16 cellular contexts compared by ENCODE assay signal in genomic region chr2:115427436-115427835, GRCh38.
DNase-seq lines count a peak whose midpoint lies in the region; ATAC-seq lines count a peak whose summit lies in the region.
"Had no signal": no experiment of that assay in that cellular context is flagged by ENCODE, and none has a peak within 500 bp of the region (broad histone marks: within the 10 kb centered on the region; RNA-seq: fewer than 3 reads in every experiment).

No MANE protein-coding gene starts in this region.

- H3K9ac ChIP-seq in NT2/D1 (ENCODE audit: insufficient read length, low read depth) (peak overlapping the region; percentile 11), iPS-20b (ENCODE audit: low read depth, low read length) (peak overlapping the region; percentile 9; the same call in 1 of the 2 replicates)
- H3K9ac ChIP-seq: BLaER1 treated with 17β-estradiol and CSF1 and Interleukin-3, amounts not matched to agents 10 nM and 100 nM had no signal

- H3K27ac ChIP-seq in iPS-20b (ENCODE audit: low read length): no peak overlapping the region
- H3K27ac ChIP-seq: BLaER1 treated with 17β-estradiol and CSF1 and Interleukin-3, amounts not matched to agents 10 nM and 100 nM had no signal

- H3K27me3 ChIP-seq in HAP-1 (ENCODE audit: low read depth) (no peaks in the 10 kb centered on the region), NT2/D1 (ENCODE audit: insufficient read depth, insufficient read length) (no peaks in the 10 kb centered on the region), iPS-20b (ENCODE audit: insufficient read depth, low read length) (no peaks in the 10 kb centered on the region)
- H3K27me3 ChIP-seq: BLaER1 treated with 17β-estradiol and CSF1 and Interleukin-3, amounts not matched to agents 10 nM and 100 nM had no signal

- in situ Hi-C loops in HAP-1 (cut with MboI; ENCODE audit: low sequenced_read_pairs): no loop called here

- H3K9me3 ChIP-seq in HAP-1: no peaks in the 10 kb centered on the region
- H3K9me3 ChIP-seq in NT2/D1 (ENCODE audit: insufficient read depth, low read length): peaks cover 54% of the 10 kb centered on the region
- peaks cover 5% of the 10 kb centered on the region; the same call in 1 of the 2 replicates for H3K9me3 ChIP-seq in iPS-20b (ENCODE audit: insufficient read depth, low read depth, low read length)

- H3K4me3 ChIP-seq in HAP-1 (no peak overlapping the region), NT2/D1 (ENCODE audit: insufficient read length, low read depth) (no peak overlapping the region), iPS-20b (ENCODE audit: low read length) (no peak overlapping the region)
- H3K4me3 ChIP-seq: BLaER1 treated with 17β-estradiol and CSF1 and Interleukin-3, amounts not matched to agents 10 nM and 100 nM; GM12878; K562 had no signal

- ATAC-seq in HG02642 (IDR thresholded peaks at IDR 0.05; ENCODE audit: poor library complexity, unreplicated experiment): no peak
- ATAC-seq: CD8-positive, alpha-beta T cell; GM12878; K562 had no signal

- H3K36me3 ChIP-seq in HAP-1 (replicated peaks) (0 out of 2 replicates have a peak, but pooled peaks cover 3% of the 10 kb centered on the region), NT2/D1 (ENCODE audit: insufficient read depth, insufficient read length, low read length) (no peaks in the 10 kb centered on the region), iPS-20b (ENCODE audit: insufficient read depth, low read depth, low read length) (no peaks in the 10 kb centered on the region)
- H3K36me3 ChIP-seq: BLaER1 treated with 17β-estradiol and CSF1 and Interleukin-3, amounts not matched to agents 10 nM and 100 nM had no signal

- H3K4me1 ChIP-seq in HAP-1 (peaks cover 9% of the 10 kb centered on the region), NT2/D1 (ENCODE audit: insufficient read depth, insufficient read length) (peaks cover 3% of the 10 kb centered on the region), iPS-20b (ENCODE audit: insufficient read depth, low read length) (peaks cover 9% of the 10 kb centered on the region)
- H3K4me1 ChIP-seq: BLaER1 treated with 17β-estradiol and CSF1 and Interleukin-3, amounts not matched to agents 10 nM and 100 nM had no signal

- DNase-seq in ELF-1 (ENCODE audit: low read depth, low spot score) (peak; percentile 80), HAP-1 (ENCODE audit: low spot score in 2 of 2) (peak; percentile 67 to 75), NT2/D1 (ENCODE audit: low read depth, low spot score) (peak; percentile 85), OCI-M1 (lab: John Stamatoyannopoulos, UW) (no peak), AML-193 (lab: John Stamatoyannopoulos, UW) (no peak), UCSD-AML1 (lab: John Stamatoyannopoulos, UW; ENCODE audit: unreplicated experiment) (no peak)
- DNase-seq: 8988T; Calu3; CD8-positive, alpha-beta T cell; DMS79 treated with DMSO at 0.1 percent for 48 hours; IMR-90 had no signal

Comparison
In these comparisons a context has a peak if more than half of its experiments do, and no peak if none do; other contexts are left out.
1. DNase-seq: peak in ELF-1 (single experiment), HAP-1 (2 of 2) and NT2/D1 (single experiment); none in OCI-M1 (single experiment), AML-193 (0 of 2) and UCSD-AML1 (single experiment).